1 cellular context compared by ENCODE assay signal in the genomic region with DNA sequence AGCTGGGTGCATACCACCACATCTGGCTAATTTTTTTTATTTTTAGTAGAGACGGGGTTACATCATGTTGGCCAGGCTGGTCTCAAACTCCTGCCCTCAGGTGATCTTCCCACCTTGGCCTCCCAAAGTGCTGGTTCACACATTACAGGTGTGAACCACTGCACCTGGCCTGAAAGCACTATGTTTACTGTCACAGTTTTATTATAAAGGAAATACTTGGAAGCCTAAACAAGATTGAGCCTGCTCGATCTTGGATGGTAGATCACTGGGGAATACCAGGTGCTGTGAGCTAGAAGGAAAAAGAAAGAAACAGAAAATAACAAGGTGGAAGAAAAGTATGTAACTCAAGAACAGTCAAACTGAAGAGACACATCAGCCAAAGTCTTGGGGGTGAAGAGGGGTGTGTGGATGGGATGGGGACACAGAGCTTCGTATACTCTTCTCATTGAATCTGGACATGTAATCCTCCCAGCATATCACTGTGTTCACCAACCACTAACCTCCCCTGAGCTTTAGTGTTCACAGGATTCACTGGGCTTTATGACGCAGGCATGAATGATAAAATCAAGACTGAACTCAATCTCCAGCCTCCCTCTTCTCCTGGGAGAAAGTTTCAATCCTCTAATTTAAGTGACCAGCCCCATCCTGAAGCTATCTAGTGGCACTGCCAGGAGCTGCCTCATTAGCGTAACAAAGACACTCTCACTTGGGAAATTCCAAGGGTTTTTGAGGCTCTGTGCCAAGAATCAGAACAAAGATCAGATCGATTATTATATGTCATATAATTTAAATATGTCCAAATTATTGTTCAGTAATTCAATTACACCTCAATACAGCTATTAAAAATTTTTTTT.
TF ChIP-seq lines count a peak whose summit lies in the region.

No MANE protein-coding gene starts in this region.

TF ChIP-seq in GM23338, 12 proteins besides CTCF, POLR2A, EP300 and RAD21 (continued from another document):
- TF ChIP-seq ZNF462 (CRISPR knock-in tag; IDR thresholded peaks at IDR 0.05): no peak; the same call in 1 of the 2 replicates
- TF ChIP-seq ZNF114 (CRISPR knock-in tag; IDR thresholded peaks at IDR 0.05): no peak
- TF ChIP-seq JUNB (IDR thresholded peaks at IDR 0.05; ENCODE audit: unreplicated experiment): no peak
- TF ChIP-seq STAT1 (IDR thresholded peaks at IDR 0.05; ENCODE audit: unreplicated experiment): no peak
- TF ChIP-seq, protein P1, sequence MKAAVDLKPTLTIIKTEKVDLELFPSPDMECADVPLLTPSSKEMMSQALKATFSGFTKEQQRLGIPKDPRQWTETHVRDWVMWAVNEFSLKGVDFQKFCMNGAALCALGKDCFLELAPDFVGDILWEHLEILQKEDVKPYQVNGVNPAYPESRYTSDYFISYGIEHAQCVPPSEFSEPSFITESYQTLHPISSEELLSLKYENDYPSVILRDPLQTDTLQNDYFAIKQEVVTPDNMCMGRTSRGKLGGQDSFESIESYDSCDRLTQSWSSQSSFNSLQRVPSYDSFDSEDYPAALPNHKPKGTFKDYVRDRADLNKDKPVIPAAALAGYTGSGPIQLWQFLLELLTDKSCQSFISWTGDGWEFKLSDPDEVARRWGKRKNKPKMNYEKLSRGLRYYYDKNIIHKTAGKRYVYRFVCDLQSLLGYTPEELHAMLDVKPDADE (IDR thresholded peaks at IDR 0.05): no peak
- no peak for TF ChIP-seq CREB1 (CRISPR knock-in tag; IDR thresholded peaks at IDR 0.05; ENCODE audit: low read depth)
- TF ChIP-seq NANOG (IDR thresholded peaks at IDR 0.05; ENCODE audit: borderline replicate concordance): no peak
- TF ChIP-seq, protein P2, sequence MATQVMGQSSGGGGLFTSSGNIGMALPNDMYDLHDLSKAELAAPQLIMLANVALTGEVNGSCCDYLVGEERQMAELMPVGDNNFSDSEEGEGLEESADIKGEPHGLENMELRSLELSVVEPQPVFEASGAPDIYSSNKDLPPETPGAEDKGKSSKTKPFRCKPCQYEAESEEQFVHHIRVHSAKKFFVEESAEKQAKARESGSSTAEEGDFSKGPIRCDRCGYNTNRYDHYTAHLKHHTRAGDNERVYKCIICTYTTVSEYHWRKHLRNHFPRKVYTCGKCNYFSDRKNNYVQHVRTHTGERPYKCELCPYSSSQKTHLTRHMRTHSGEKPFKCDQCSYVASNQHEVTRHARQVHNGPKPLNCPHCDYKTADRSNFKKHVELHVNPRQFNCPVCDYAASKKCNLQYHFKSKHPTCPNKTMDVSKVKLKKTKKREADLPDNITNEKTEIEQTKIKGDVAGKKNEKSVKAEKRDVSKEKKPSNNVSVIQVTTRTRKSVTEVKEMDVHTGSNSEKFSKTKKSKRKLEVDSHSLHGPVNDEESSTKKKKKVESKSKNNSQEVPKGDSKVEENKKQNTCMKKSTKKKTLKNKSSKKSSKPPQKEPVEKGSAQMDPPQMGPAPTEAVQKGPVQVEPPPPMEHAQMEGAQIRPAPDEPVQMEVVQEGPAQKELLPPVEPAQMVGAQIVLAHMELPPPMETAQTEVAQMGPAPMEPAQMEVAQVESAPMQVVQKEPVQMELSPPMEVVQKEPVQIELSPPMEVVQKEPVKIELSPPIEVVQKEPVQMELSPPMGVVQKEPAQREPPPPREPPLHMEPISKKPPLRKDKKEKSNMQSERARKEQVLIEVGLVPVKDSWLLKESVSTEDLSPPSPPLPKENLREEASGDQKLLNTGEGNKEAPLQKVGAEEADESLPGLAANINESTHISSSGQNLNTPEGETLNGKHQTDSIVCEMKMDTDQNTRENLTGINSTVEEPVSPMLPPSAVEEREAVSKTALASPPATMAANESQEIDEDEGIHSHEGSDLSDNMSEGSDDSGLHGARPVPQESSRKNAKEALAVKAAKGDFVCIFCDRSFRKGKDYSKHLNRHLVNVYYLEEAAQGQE (IDR thresholded peaks at IDR 0.05; ENCODE audit: unreplicated experiment): no peak
